ENCODE assay signal across 26 cellular contexts in genomic region chrX:97132654-97133415, GRCh38.
DNase-seq lines count a peak whose midpoint lies in the region; ATAC-seq and TF ChIP-seq lines count a peak whose summit lies in the region.
"Had no signal": no experiment of that assay in that cellular context is flagged by ENCODE, and none has a peak within 500 bp of the region (broad histone marks: within the 10 kb centered on the region; RNA-seq: fewer than 3 reads in every experiment).

No MANE protein-coding gene starts in this region.

- TF ChIP-seq POLR2A in stomach (IDR thresholded peaks at IDR 0.05) = no peak

- H3K27ac ChIP-seq in stomach = no peak overlapping the region
- H3K27ac ChIP-seq: gastrocnemius medialis, pancreas, right lobe of liver, testis had no signal

- peaks cover 0 to 3% (median 0%) of the 10 kb centered on the region in 3 donors for H3K27me3 ChIP-seq in stomach
- H3K27me3 ChIP-seq: gastrocnemius medialis, pancreas, right lobe of liver, testis had no signal

- WGBS in stomach, 5 donors = 80 to 86% (median 82%) methylated on average over 6 of the region's 6 CpGs

- H3K9me3 Mint-ChIP-seq in nephron = no peaks in the 10 kb centered on the region
- H3K9me3 Mint-ChIP-seq in activated CD4-positive, alpha-beta memory T cell treated with anti-CD3 and anti-CD28 coated beads for 36 hours = no peaks in the 10 kb centered on the region
- H3K9me3 Mint-ChIP-seq: activated naive CD4-positive, alpha-beta T cell treated with anti-CD3 and anti-CD28 coated beads for 36 hours; activated T-cell treated with anti-CD3 and anti-CD28 coated beads, Interleukin-2, amount 50 U/mL, for 4 hours; CD4-positive, alpha-beta memory T cell; naive thymus-derived CD8-positive, alpha-beta T cell had no signal

- H3K4me3 ChIP-seq in stomach = no peak overlapping the region
- H3K4me3 ChIP-seq: gastrocnemius medialis, pancreas, right lobe of liver, testis had no signal

- H3K27ac Mint-ChIP-seq in nephron = peak overlapping the region; percentile 85 to 92 (median 86)
- H3K27ac Mint-ChIP-seq in activated CD4-positive, alpha-beta memory T cell treated with anti-CD3 and anti-CD28 coated beads for 36 hours = no peak overlapping the region
- H3K27ac Mint-ChIP-seq: activated naive CD4-positive, alpha-beta T cell treated with anti-CD3 and anti-CD28 coated beads for 36 hours; CD4-positive, alpha-beta memory T cell; naive thymus-derived CD8-positive, alpha-beta T cell had no signal

- no peak for TF ChIP-seq CTCF in GM13976 (IDR thresholded peaks at IDR 0.05; ENCODE audit: borderline replicate concordance, control extremely low read depth, extremely low read depth, insufficient read depth, missing control alignments)
- no peak for TF ChIP-seq CTCF in nephron (IDR thresholded peaks at IDR 0.05; ENCODE audit: unreplicated experiment in 3 of 3)
- TF ChIP-seq CTCF in stomach (IDR thresholded peaks at IDR 0.05) = no peak

- H3K4me1 Mint-ChIP-seq in nephron = peaks cover 17% of the 10 kb centered on the region
- H3K4me1 Mint-ChIP-seq in activated CD4-positive, alpha-beta memory T cell treated with anti-CD3 and anti-CD28 coated beads for 36 hours (ENCODE audit: low read depth) = peaks cover 2% of the 10 kb centered on the region
- H3K4me1 Mint-ChIP-seq: CD4-positive, alpha-beta memory T cell had no signal

- TF ChIP-seq EP300 in stomach (IDR thresholded peaks at IDR 0.05) = no peak

- intact Hi-C loops in stomach (cut with DNase I; ENCODE audit: low total_unique reads) = no loop called here
- intact Hi-C loops in activated CD4-positive, alpha-beta memory T cell treated with anti-CD3 and anti-CD28 coated beads for 36 hours (cut with micrococcal nuclease) = no loop called here

- no peak overlapping the region for H3K4me3 Mint-ChIP-seq in nephron
- no peak overlapping the region for H3K4me3 Mint-ChIP-seq in activated CD4-positive, alpha-beta memory T cell treated with anti-CD3 and anti-CD28 coated beads for 36 hours
- H3K4me3 Mint-ChIP-seq: activated naive CD4-positive, alpha-beta T cell treated with anti-CD3 and anti-CD28 coated beads for 36 hours; activated T-cell treated with anti-CD3 and anti-CD28 coated beads, Interleukin-2, amount 50 U/mL, for 4 hours; CD4-positive, alpha-beta memory T cell; naive thymus-derived CD8-positive, alpha-beta T cell had no signal

- H3K36me3 Mint-ChIP-seq in nephron (ENCODE audit: low read depth) = no peaks in the 10 kb centered on the region
- no peaks in the 10 kb centered on the region for H3K36me3 Mint-ChIP-seq in activated CD4-positive, alpha-beta memory T cell treated with anti-CD3 and anti-CD28 coated beads for 36 hours
- H3K36me3 Mint-ChIP-seq: CD4-positive, alpha-beta memory T cell had no signal

- H3K36me3 ChIP-seq in stomach = no peaks in the 10 kb centered on the region
- H3K36me3 ChIP-seq: gastrocnemius medialis, pancreas, right lobe of liver had no signal

- no peaks in the 10 kb centered on the region for H3K9me3 ChIP-seq in stomach
- H3K9me3 ChIP-seq: gastrocnemius medialis, pancreas, right lobe of liver, testis had no signal

- DNase-seq in GM13976 (ENCODE audit: low spot score) (peak; percentile 9), amniotic epithelial cell (ENCODE audit: low read depth) (peak; percentile 41), stomach (no peak), OCI-M1 (lab: John Stamatoyannopoulos, UW) (no peak), NCI-H510A treated with DMSO at 0.1 percent for 48 hours (lab: John Stamatoyannopoulos, UW) (no peak)
- no peak for DNase-seq in activated CD4-positive, alpha-beta memory T cell treated with anti-CD3 and anti-CD28 coated beads for 36 hours
- DNase-seq: activated CD8-positive, alpha-beta memory T cell treated with anti-CD3 and anti-CD28 coated beads for 24 hours; activated naive CD4-positive, alpha-beta T cell treated with anti-CD3 and anti-CD28 coated beads for 36 hours; activated T-cell treated with anti-CD3 and anti-CD28 coated beads, Interleukin-2, amount 50 U/mL, for 4 hours; CD4-positive, alpha-beta memory T cell; central memory CD4-positive, alpha-beta T cell; DMS53; erythroblast; gastrocnemius medialis; kidney; mesendoderm; naive thymus-derived CD8-positive, alpha-beta T cell; NCI-H1417; NCI-H524 treated with DMSO at 0.1 percent for 48 hours; pancreas; right lobe of liver; stimulated activated CD4-positive, alpha-beta T cell treated with anti-CD3 and anti-CD28 coated beads, Interleukin-15, amount 100 ng/mL, for 24 hours; testis had no signal

- no peaks in the 10 kb centered on the region for H3K4me1 ChIP-seq in stomach
- H3K4me1 ChIP-seq: gastrocnemius medialis, pancreas, right lobe of liver, testis had no signal

- H3K27me3 Mint-ChIP-seq in nephron (ENCODE audit: low read depth) = no peaks in the 10 kb centered on the region
- H3K27me3 Mint-ChIP-seq in activated CD4-positive, alpha-beta memory T cell treated with anti-CD3 and anti-CD28 coated beads for 36 hours = no peaks in the 10 kb centered on the region
- H3K27me3 Mint-ChIP-seq: CD4-positive, alpha-beta memory T cell; naive thymus-derived CD8-positive, alpha-beta T cell had no signal

- in situ Hi-C loops in GM13976 (cut with MboI; ENCODE audit: low sequenced_read_pairs, unreplicated experiment) = no loop called here

- ATAC-seq in HG02678 (IDR thresholded peaks at IDR 0.05; ENCODE audit: unreplicated experiment) = peak; percentile 79
- ATAC-seq: activated CD4-positive, CD25-positive, alpha-beta regulatory T cell treated with anti-CD3 and anti-CD28 coated beads, Interleukin-2, amount 50 U/mL, for 24 hours; activated T-cell treated with anti-CD3 and anti-CD28 coated beads, Interleukin-2, amount 50 U/mL, for 4 hours; gastrocnemius medialis; naive thymus-derived CD8-positive, alpha-beta T cell; pancreas; right lobe of liver had no signal

- CTCF ChIA-PET in activated CD4-positive, alpha-beta memory T cell treated with anti-CD3 and anti-CD28 coated beads for 36 hours (lab: Charles Lee) = no interaction called here

- POLR2A ChIA-PET in activated CD4-positive, alpha-beta memory T cell treated with anti-CD3 and anti-CD28 coated beads for 36 hours (lab: Charles Lee) = no interaction called here

Comparison
In these comparisons a context has a peak if more than half of its experiments do, and no peak if none do; other contexts are left out.
1. DNase-seq: peak in GM13976 (single experiment) and amniotic epithelial cell (single experiment); none in stomach (single experiment), OCI-M1 (single experiment), NCI-H510A treated with DMSO at 0.1 percent for 48 hours (single experiment) and activated CD4-positive, alpha-beta memory T cell treated with anti-CD3 and anti-CD28 coated beads for 36 hours (single experiment).